In the genomic region with DNA sequence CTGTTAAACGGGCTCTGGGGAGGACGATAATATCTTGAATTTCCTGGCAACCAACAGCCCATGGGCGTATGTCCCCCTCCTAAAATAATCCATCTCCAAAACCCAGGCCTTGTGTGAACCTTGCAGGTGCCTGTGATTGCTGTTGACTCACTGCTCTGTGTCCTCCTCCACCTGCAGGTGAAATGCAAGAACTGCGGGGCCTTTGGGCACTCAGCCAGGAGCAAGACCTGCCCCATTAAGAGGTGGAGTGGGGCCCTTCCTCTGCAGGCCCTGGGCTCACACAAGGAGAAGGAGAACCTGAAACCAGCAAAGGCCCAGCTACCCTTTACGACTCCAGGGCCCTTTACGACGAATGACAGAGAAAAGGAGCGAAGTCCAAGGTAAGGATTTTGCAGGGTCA, we compare ENCODE assay signal across 13 cellular contexts. TPM values are rescaled to one million over a fixed set of nuclear protein-coding genes. Genes with fewer than 3 reads are reported as not detected.
DNase-seq lines count a peak whose midpoint lies in the region; ATAC-seq and TF ChIP-seq lines count a peak whose summit lies in the region.
"Not testable (repeated sequence)": the region's sequence is repeated elsewhere in the genome, so short reads cannot be mapped to it uniquely, and the experiment has no call there.
"Had no signal": no experiment of that assay in that cellular context is flagged by ENCODE, and none has a peak within 500 bp of the region (broad histone marks: within the 10 kb centered on the region; RNA-seq: fewer than 3 reads in every experiment).

No MANE protein-coding gene starts in this region.

- not testable (repeated sequence) for H2AK5ac ChIP-seq in H9 (ENCODE audit: insufficient read length, low read length)

- not testable (repeated sequence) for ATAC-seq in CD8-positive, alpha-beta T cell
- peak; percentile 96 for ATAC-seq in WTC11
- peak; percentile 60 to 67 for ATAC-seq in stimulated activated naive B cell treated with anti-CD40 and anti-IgM and Interleukin-4, amounts not matched to agents 10 μg/mL and 1 μg/mL and 100 μg/mL, for 72 hours (replicated peaks)

- not testable (repeated sequence) for H3K23ac ChIP-seq in H9 (ENCODE audit: insufficient read length, low read depth, low read length)

- not testable (repeated sequence) for H2BK120ac ChIP-seq in H9 (ENCODE audit: low read depth, low read length, poor library complexity, severe bottlenecking)

- not testable (repeated sequence) for H3K4me3 ChIP-seq in CD8-positive, alpha-beta T cell (ENCODE audit: low read depth, low read length); endodermal cell (ENCODE audit: low read length); neural progenitor cell

- not testable (repeated sequence) for H4K91ac ChIP-seq in H9 (ENCODE audit: insufficient read length, low read depth, low read length)

- H4K20me1 ChIP-seq in H9 (ENCODE audit: control insufficient read depth, insufficient read depth, insufficient read length); neural progenitor cell (ENCODE audit: low read depth): not testable (repeated sequence)

- not testable (repeated sequence) for H2BK12ac ChIP-seq in H9 (ENCODE audit: insufficient read length, low read depth, low read length)

- H3K4me2 ChIP-seq in H9 (ENCODE audit: insufficient read depth, insufficient read length, low read length); neural progenitor cell: not testable (repeated sequence)

- intact Hi-C loops in CD8-positive, alpha-beta T cell (cut with DNase I, micrococcal nuclease) = not testable (repeated sequence)

- TF ChIP-seq CTCF in CD8-positive, alpha-beta T cell (IDR thresholded peaks at IDR 0.05); WTC11 (IDR thresholded peaks at IDR 0.05): not testable (repeated sequence)
- TF ChIP-seq CTCF in H9 (conservative IDR thresholded peaks at IDR 0.05) (peak; percentile 42; the same call in 2 of the 3 replicates), endodermal cell (conservative IDR thresholded peaks at IDR 0.05) (peak; percentile 53), neural progenitor cell (IDR thresholded peaks at IDR 0.05) (peak; percentile 25)

- H3K4me3 Mint-ChIP-seq in CD8-positive, alpha-beta T cell; H9; WTC11; endodermal cell; neural progenitor cell; stimulated activated naive B cell treated with anti-CD40 and anti-IgM and Interleukin-4, amounts not matched to agents 10 μg/mL and 1 μg/mL and 100 μg/mL, for 72 hours: not testable (repeated sequence)

- not testable (repeated sequence) for H3T11ph ChIP-seq in H9 (ENCODE audit: low read length)

- not testable (repeated sequence) for H4K5ac ChIP-seq in H9 (ENCODE audit: insufficient read length, low read depth, low read length)

- H3K4me1 ChIP-seq in CD8-positive, alpha-beta T cell (ENCODE audit: insufficient read depth, low read length); H9 (ENCODE audit: insufficient read depth, low read length); endodermal cell (ENCODE audit: control insufficient read depth, insufficient read depth, low read length): not testable (repeated sequence)
- peaks cover 15% of the 10 kb centered on the region for H3K4me1 ChIP-seq in neural progenitor cell

- H3K36me3 ChIP-seq in CD8-positive, alpha-beta T cell (ENCODE audit: insufficient read depth, low read length); endodermal cell (ENCODE audit: control insufficient read depth, insufficient read depth, low read length); neural progenitor cell: not testable (repeated sequence)

- H3K27ac Mint-ChIP-seq in CD8-positive, alpha-beta T cell; H9; WTC11; endodermal cell; neural progenitor cell; stimulated activated naive B cell treated with anti-CD40 and anti-IgM and Interleukin-4, amounts not matched to agents 10 μg/mL and 1 μg/mL and 100 μg/mL, for 72 hours: not testable (repeated sequence)

- not testable (repeated sequence) for H3K36me3 Mint-ChIP-seq in CD8-positive, alpha-beta T cell; H9 (ENCODE audit: insufficient read depth in 1 of 3, low read depth in 3 of 3); WTC11; endodermal cell (ENCODE audit: low read depth); neural progenitor cell; stimulated activated naive B cell treated with anti-CD40 and anti-IgM and Interleukin-4, amounts not matched to agents 10 μg/mL and 1 μg/mL and 100 μg/mL, for 72 hours

- not testable (repeated sequence) for H3K18ac ChIP-seq in H9 (ENCODE audit: insufficient read length, low read depth, low read length)

- H3K9ac ChIP-seq in H9 (ENCODE audit: extremely low read depth, insufficient read length, low read length); endodermal cell (ENCODE audit: extremely low read depth, low read length, poor library complexity, severe bottlenecking); neural progenitor cell: not testable (repeated sequence)

- not testable (repeated sequence) for H3K14ac ChIP-seq in H9 (ENCODE audit: insufficient read depth, low read length)

- not testable (repeated sequence) for H3K4me1 Mint-ChIP-seq in CD8-positive, alpha-beta T cell (ENCODE audit: low read depth); H9; endodermal cell; neural progenitor cell; stimulated activated naive B cell treated with anti-CD40 and anti-IgM and Interleukin-4, amounts not matched to agents 10 μg/mL and 1 μg/mL and 100 μg/mL, for 72 hours
- peaks cover 13% of the 10 kb centered on the region for H3K4me1 Mint-ChIP-seq in WTC11

- H4K8ac ChIP-seq in H9 (replicated peaks; ENCODE audit: insufficient read length, low read depth, low read length) = not testable (repeated sequence)

- H3K79me1 ChIP-seq in H9 (ENCODE audit: insufficient read depth, low read depth, low read length, poor library complexity, severe bottlenecking) = not testable (repeated sequence)

- H3F3A ChIP-seq in neural progenitor cell (ENCODE audit: low read depth) = not testable (repeated sequence)

- WGBS in H9 (ENCODE audit: extremely low coverage, insufficient read length, low lambda C conversion rate) = no CpG with 5 or more reads among the region's 8 CpGs
- WGBS in endodermal cell (ENCODE audit: insufficient coverage in 1 of 2, insufficient read length in 1 of 2), 2 experiments = 100% methylated on average over 1 of the region's 8 CpGs; no CpG with 5 or more reads in 1 of the 2 experiments

- not testable (repeated sequence) for H2AFZ ChIP-seq in H9 (ENCODE audit: low read length); neural progenitor cell (replicated peaks)

- peak in 4 of 7 experiments; percentile 1 to 24 (median 6) for DNase-seq in CD8-positive, alpha-beta T cell
- DNase-seq in H9 (peak; percentile 66), NCI-H345 (lab: John Stamatoyannopoulos, UW) (peak; percentile 5), WTC11 (ENCODE audit: low spot score) (peak; percentile 70), endodermal cell (peak; percentile 69)
- DNase-seq in activated T-cell treated with anti-CD3 and anti-CD28 coated beads, Interleukin-2, amount 50 U/mL, for 1 hour = peak; percentile 20
- DNase-seq in neural progenitor cell (ENCODE audit: low spot score) = not testable (repeated sequence)
- DNase-seq in stimulated activated naive B cell treated with anti-CD40 and anti-IgM and Interleukin-4, amounts not matched to agents 10 μg/mL and 1 μg/mL and 100 μg/mL, for 72 hours = peak; percentile 10

- not testable (repeated sequence) for H3K27me3 ChIP-seq in CD8-positive, alpha-beta T cell (ENCODE audit: insufficient read depth, low read length); H9 (ENCODE audit: insufficient read depth, low read length); endodermal cell (ENCODE audit: control insufficient read depth, insufficient read depth, low read length, poor library complexity, severe bottlenecking); neural progenitor cell

- not testable (repeated sequence) for H3K27ac ChIP-seq in CD8-positive, alpha-beta T cell (ENCODE audit: low read depth, low read length); H9 (ENCODE audit: insufficient read length, low read depth, low read length); endodermal cell (ENCODE audit: low read depth, low read length); neural progenitor cell

- not testable (repeated sequence) for H3K27me3 Mint-ChIP-seq in CD8-positive, alpha-beta T cell (ENCODE audit: low read depth); H9 (ENCODE audit: low read depth); WTC11 (ENCODE audit: low read depth); endodermal cell (ENCODE audit: insufficient read depth); neural progenitor cell (ENCODE audit: insufficient read depth, low read depth)
- peaks cover 6 to 16% of the 10 kb centered on the region in 2 donors for H3K27me3 Mint-ChIP-seq in stimulated activated naive B cell treated with anti-CD40 and anti-IgM and Interleukin-4, amounts not matched to agents 10 μg/mL and 1 μg/mL and 100 μg/mL, for 72 hours

- not testable (repeated sequence) for H3K23me2 ChIP-seq in H9 (ENCODE audit: insufficient read length, low read depth, low read length, poor library complexity, severe bottlenecking)

- not testable (repeated sequence) for H3K9me3 ChIP-seq in CD8-positive, alpha-beta T cell (ENCODE audit: low read length); H9 (ENCODE audit: control insufficient read depth, low read depth, low read length); endodermal cell (ENCODE audit: control insufficient read depth, low read length); neural progenitor cell (ENCODE audit: low read depth)

- POLR2A ChIA-PET in CD8-positive, alpha-beta T cell (lab: Charles Lee); WTC11 (lab: Charles Lee): not testable (repeated sequence)

- H3K4ac ChIP-seq in H9 (ENCODE audit: low read depth, low read length) = not testable (repeated sequence)

- H3K56ac ChIP-seq in H9 (ENCODE audit: insufficient read length, low read depth, low read length) = not testable (repeated sequence)

- not testable (repeated sequence) for H2BK15ac ChIP-seq in H9 (ENCODE audit: low read depth, low read length)

- H2BK5ac ChIP-seq in H9 (ENCODE audit: insufficient read length, low read length) = not testable (repeated sequence)

- H3K79me2 ChIP-seq in H9 (ENCODE audit: insufficient read depth, low read length); neural progenitor cell (ENCODE audit: low read depth): not testable (repeated sequence)

- H3K9me3 Mint-ChIP-seq in CD8-positive, alpha-beta T cell; WTC11; endodermal cell; stimulated activated naive B cell treated with anti-CD40 and anti-IgM and Interleukin-4, amounts not matched to agents 10 μg/mL and 1 μg/mL and 100 μg/mL, for 72 hours: not testable (repeated sequence)
- H3K9me3 Mint-ChIP-seq in H9 = peaks cover 52 to 56% of the 10 kb centered on the region in 2 experiments
- peaks cover 24% of the 10 kb centered on the region for H3K9me3 Mint-ChIP-seq in neural progenitor cell

- CTCF ChIA-PET in CD8-positive, alpha-beta T cell (lab: Charles Lee); WTC11 (lab: Charles Lee): not testable (repeated sequence)

- H2BK20ac ChIP-seq in H9 (ENCODE audit: low read depth, low read length, poor library complexity, severe bottlenecking) = not testable (repeated sequence)

RNA-seq across cellular contexts. Expression of gene VN1R4, which starts 14.4 kb away (rescaled TPM):
- total RNA-seq in CD8-positive, alpha-beta T cell = not detected
- not detected in 2 replicates for total RNA-seq in H9 (2021)
- total RNA-seq in WTC11 (2021) = not detected in 3 replicates
- total RNA-seq in endodermal cell = not detected
- polyA plus RNA-seq in endodermal cell (2013, experiment 1 of 2) = not detected
- polyA plus RNA-seq in endodermal cell (2013, experiment 2 of 2) = not detected
- not detected in 2 replicates for total RNA-seq in neural progenitor cell (ENCODE audit: low replicate concordance)
- total RNA-seq: Caco-2, GM23248, IMR-90, SJSA1 had no signal
- polyA plus RNA-seq: AG04450, GM23248, IMR-90 had no signal

RNA-seq across cellular contexts. Expression of gene VN1R2, which starts 23.9 kb away (rescaled TPM):
- not detected for total RNA-seq in CD8-positive, alpha-beta T cell
- not detected in 2 replicates for total RNA-seq in H9 (2021)
- not detected in 3 replicates for total RNA-seq in WTC11 (2021)
- not detected for total RNA-seq in endodermal cell
- polyA plus RNA-seq in endodermal cell (2013, experiment 1 of 2) = not detected
- not detected for polyA plus RNA-seq in endodermal cell (2013, experiment 2 of 2)
- total RNA-seq in neural progenitor cell (ENCODE audit: low replicate concordance) = not detected in 2 replicates
- total RNA-seq: Caco-2, GM23248, IMR-90, SJSA1 had no signal
- polyA plus RNA-seq: AG04450, GM23248, IMR-90 had no signal

RNA-seq across cellular contexts. Expression of gene ZNF677, which starts 27.3 kb away (rescaled TPM):
- 1 to 10 TPM; 7.8 to 8.3 TPM for total RNA-seq in CD8-positive, alpha-beta T cell
- total RNA-seq in H9 (2021) (39.3 and 40.5 TPM in 2 replicates), WTC11 (2021) (56.9 to 60.1 TPM (median 58.8 TPM) in 3 replicates), endodermal cell (10 to 100 TPM; 35.6 to 56.5 TPM), neural progenitor cell (ENCODE audit: low replicate concordance) (70.4 and 85.7 TPM in 2 replicates)
- 23.6 TPM for polyA plus RNA-seq in endodermal cell (2013, experiment 1 of 2)
- polyA plus RNA-seq in endodermal cell (2013, experiment 2 of 2) = 26.0 TPM
- total RNA-seq: Caco-2 had no signal

RNA-seq across cellular contexts. Expression of gene ZNF845, which starts 51.6 kb away (rescaled TPM):
- 10 to 100 TPM; 10.9 to 11.7 TPM for total RNA-seq in CD8-positive, alpha-beta T cell
- total RNA-seq in H9 (2021) (17.4 TPM in 2 replicates), WTC11 (2021) (16.0 to 18.5 TPM (median 16.3 TPM) in 3 replicates), endodermal cell (10 to 100 TPM; 19.0 to 24.3 TPM), neural progenitor cell (ENCODE audit: low replicate concordance) (17.9 and 22.8 TPM in 2 replicates)
- polyA plus RNA-seq in endodermal cell (2013, experiment 1 of 2) = 7.1 TPM
- 8.1 TPM for polyA plus RNA-seq in endodermal cell (2013, experiment 2 of 2)
